8 cellular contexts compared by ENCODE assay signal in the genomic region with DNA sequence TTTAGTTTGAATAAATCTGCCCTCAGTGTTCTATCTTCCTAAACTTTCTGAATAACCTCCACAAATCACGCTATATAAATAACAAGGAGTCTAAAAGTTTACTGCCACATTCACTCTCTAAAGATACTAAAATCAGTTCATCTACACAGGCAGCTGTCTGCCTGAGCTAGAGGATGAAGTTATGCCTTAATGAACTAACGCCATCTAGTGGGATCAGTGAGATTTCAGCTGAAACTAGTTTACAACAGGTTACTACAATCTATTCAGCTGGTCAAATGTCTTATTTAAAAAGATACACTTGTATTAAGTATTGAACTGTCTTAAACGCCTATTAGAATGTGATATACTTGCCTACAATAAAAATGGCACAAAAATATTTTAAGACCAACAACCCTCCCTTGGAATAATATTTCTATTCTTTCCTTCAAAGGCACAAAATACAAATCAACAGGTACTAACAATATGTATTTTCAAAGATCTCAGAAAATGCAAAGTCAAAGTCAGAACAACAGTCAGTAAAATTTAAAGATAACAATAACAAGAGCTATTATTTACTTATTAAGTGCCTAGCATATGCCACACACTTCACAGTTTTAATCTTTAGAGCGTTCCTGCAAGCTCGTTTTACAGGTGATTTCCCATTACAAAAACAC.
DNase-seq lines count a peak whose midpoint lies in the region; ATAC-seq and TF ChIP-seq lines count a peak whose summit lies in the region.

No MANE protein-coding gene starts in this region.

- no peak for DNase-seq in CD14-positive monocyte (ENCODE audit: low spot score)
- peak; percentile 79 for DNase-seq in NCI-H1092 treated with DMSO at 0.1 percent for 48 hours (lab: John Stamatoyannopoulos, UW)
- DNase-seq in SK-N-DZ (ENCODE audit: low spot score), result peak; percentile 63
- DNase-seq in epithelial cell of esophagus (ENCODE audit: low read depth), result peak; percentile 78
- DNase-seq in mucosa of descending colon, result peak in 1 of 3 donors; percentile 77

- intact Hi-C loops in CD14-positive monocyte (cut with micrococcal nuclease), result no loop called here
- intact Hi-C loops in mucosa of descending colon (cut with DNase I, micrococcal nuclease), result loop anchor here (1.0 to 10.0 kb wide), 3 partner anchors 39 to 162 kb away; partner anchors contain the start of gene CRY2 (in 1 of the 2)

- H3K27ac Mint-ChIP-seq in CD14-positive monocyte, result peak overlapping the region in 1 of 7 donors; percentile 68

- no peaks in the 10 kb centered on the region for H3K4me1 ChIP-seq in mucosa of descending colon (ENCODE audit: low read depth)

- no peaks in the 10 kb centered on the region for H3K9me3 ChIP-seq in mucosa of descending colon

- peaks cover 0 to 1% (median 0%) of the 10 kb centered on the region in 7 donors for H3K9me3 Mint-ChIP-seq in CD14-positive monocyte

- H3K4me3 ChIP-seq in epithelial cell of esophagus (ENCODE audit: low read length) (no peak overlapping the region), mucosa of descending colon (no peak overlapping the region)

- no peak overlapping the region for H3K4me3 Mint-ChIP-seq in CD14-positive monocyte

- ATAC-seq in GM18502 (IDR thresholded peaks at IDR 0.05; ENCODE audit: poor library complexity, unreplicated experiment) (peak; percentile 55), mucosa of descending colon (peak; percentile 87), GM19463 (IDR thresholded peaks at IDR 0.05; ENCODE audit: unreplicated experiment) (no peak), GM21381 (IDR thresholded peaks at IDR 0.05; ENCODE audit: unreplicated experiment) (no peak)

- no peaks in the 10 kb centered on the region for H3K36me3 ChIP-seq in mucosa of descending colon (ENCODE audit: low read depth)

- peaks cover 14% of the 10 kb centered on the region for H3K4me1 Mint-ChIP-seq in CD14-positive monocyte

- H3K36me3 Mint-ChIP-seq in CD14-positive monocyte, result peaks cover 5 to 20% of the 10 kb centered on the region in 2 donors

- H3K27me3 Mint-ChIP-seq in CD14-positive monocyte (ENCODE audit: low read depth in 3 of 3), result peaks cover 0 to 3% (median 0%) of the 10 kb centered on the region in 3 donors

- TF ChIP-seq CTCF in CD14-positive monocyte (IDR thresholded peaks at IDR 0.05), result peak; percentile 76
- TF ChIP-seq CTCF in epithelial cell of esophagus (IDR thresholded peaks at IDR 0.05; ENCODE audit: insufficient read depth, low read depth, low read length, missing control alignments), result peak; percentile 80
- TF ChIP-seq CTCF in mucosa of descending colon (IDR thresholded peaks at IDR 0.05), result peak; percentile 40

Comparison
In these comparisons a context has a peak if more than half of its experiments do, and no peak if none do; other contexts are left out.
1. ATAC-seq: peak in GM18502 (single experiment) and mucosa of descending colon (single experiment); none in GM19463 (single experiment) and GM21381 (single experiment).
2. intact Hi-C loops: an anchor here in mucosa of descending colon (1.0 to 10.0 kb wide); none called in CD14-positive monocyte.
3. Peak in every context shown above with its lines, with median percentiles within 50 percentile points of each other: CTCF ChIP-seq.